Comparison of ENCODE assay signal across 8 cellular contexts in the genomic region with DNA sequence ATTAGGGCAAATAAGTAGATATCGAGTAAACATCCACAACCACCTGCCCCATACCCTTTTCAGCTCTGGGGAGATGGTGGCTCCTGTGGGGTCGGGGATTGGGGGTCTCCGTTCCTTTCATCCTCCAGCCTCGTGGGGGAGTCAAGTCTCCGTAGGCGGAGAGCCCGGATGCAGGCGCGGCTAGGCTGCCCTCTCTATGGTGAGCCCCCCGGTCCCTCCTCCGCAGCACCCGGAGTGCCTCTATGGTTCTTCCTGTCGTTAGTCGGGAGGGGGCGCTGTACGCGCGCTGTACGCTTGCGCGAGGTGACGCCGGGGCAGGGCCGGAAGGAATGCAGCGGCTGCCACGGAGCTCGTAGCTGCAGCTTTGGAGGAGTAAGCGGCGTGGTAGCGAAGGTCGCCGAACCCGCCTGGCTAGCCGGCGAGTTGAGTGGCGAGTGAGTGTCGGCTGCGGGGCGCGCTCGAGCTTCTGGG. TPM values are rescaled to one million over a fixed set of nuclear protein-coding genes. Genes with fewer than 3 reads are reported as not detected.
DNase-seq lines count a peak whose midpoint lies in the region; ATAC-seq, FAIRE-seq and TF ChIP-seq lines count a peak whose summit lies in the region.

No MANE protein-coding gene starts in this region.

- TF ChIP-seq POLR2A in H1 (IDR thresholded peaks at IDR 0.05; ENCODE audit: control extremely low read depth in 1 of 2, low read depth in 2 of 2, low read length in 2 of 2) = peak; percentile 47 to 69; a peak in 2 of 3 replicates

- peak; percentile 67 to 69 for TF ChIP-seq RAD21 in H1 (IDR thresholded peaks at IDR 0.05 in 1 of 2, conservative IDR thresholded peaks at IDR 0.05 in 1 of 2; ENCODE audit: low read depth in 2 of 2, low read length in 2 of 2)

- H2BK120ac ChIP-seq in H1 (replicated peaks; ENCODE audit: low read depth, low read length) (no peak overlapping the region), mesendoderm (ENCODE audit: low read depth, low read length) (no peak overlapping the region)

- no peaks in the 10 kb centered on the region for H3K4me1 Mint-ChIP-seq in Caco-2 (ENCODE audit: low read depth, unreplicated experiment)
- H3K4me1 Mint-ChIP-seq in activated CD8-positive, alpha-beta memory T cell treated with anti-CD3 and anti-CD28 coated beads, Interleukin-2, amount 10 ng/mL, durations not matched to agents 7 days and 5 days = peaks cover 9% of the 10 kb centered on the region

- BruUV-seq in Caco-2 (replicated peaks; lab: Mats Ljungman, UMichigan) = no TSS peak

- H3K4me2 ChIP-seq in H1 (ENCODE audit: insufficient read depth in 1 of 2, low read depth in 2 of 2, low read length in 2 of 2) (peak overlapping the region in 1 of 2 experiments; percentile 64; a peak in 2 of 4 replicates), mesendoderm (ENCODE audit: low read length) (no peak overlapping the region)

- H3K9me3 ChIP-seq in Caco-2 = no peaks in the 10 kb centered on the region
- H3K9me3 ChIP-seq in H1 (ENCODE audit: insufficient read depth in 2 of 2, low read depth in 1 of 2, low read length in 1 of 2) = no peaks in the 10 kb centered on the region

- H2BK20ac ChIP-seq in H1 (ENCODE audit: low read length) = no peak overlapping the region

- no peak for TF ChIP-seq EP300 in H1 (IDR thresholded peaks at IDR 0.05; ENCODE audit: borderline replicate concordance in 1 of 2, low read depth in 2 of 2, low read length in 2 of 2)

- H3K9ac ChIP-seq in H1 (replicated peaks in 1 of 4; ENCODE audit: extremely low read depth in 1 of 4, low read depth in 3 of 4, low read length in 3 of 4) (peak overlapping the region; percentile 60 to 67 (median 62); a peak in 5 of 7 replicates), mesendoderm (ENCODE audit: low read length) (peak overlapping the region; percentile 89)

- H2AK5ac ChIP-seq in H1 (ENCODE audit: low read depth, low read length) = no peak overlapping the region
- H2AK5ac ChIP-seq in mesendoderm (ENCODE audit: low read length) = no peak overlapping the region

- POLR2A ChIA-PET in Caco-2 (lab: Charles Lee) = interaction anchor here (0.7 to 1.2 kb wide), 4 partner anchors 22 to 332 kb away, joined by 3 to 5 read pairs (median 3); no protein-coding TSS in a partner anchor
- POLR2A ChIA-PET in H1 (lab: Charles Lee; ENCODE audit: partially characterized antibody) = interaction anchor here (1.0 to 1.3 kb wide), 5 partner anchors 10 to 113 kb away, joined by 3 to 6 read pairs (median 4); a partner anchor contains a TSS

- H3K4me3 Mint-ChIP-seq in Caco-2 (ENCODE audit: unreplicated experiment) = peak overlapping the region; percentile 93
- H3K4me3 Mint-ChIP-seq in activated CD8-positive, alpha-beta memory T cell treated with anti-CD3 and anti-CD28 coated beads, Interleukin-2, amount 10 ng/mL, durations not matched to agents 7 days and 5 days = peak overlapping the region; percentile 86

- peak; percentile 89 to 90 for TF ChIP-seq CTCF in Caco-2 (IDR thresholded peaks at IDR 0.05; ENCODE audit: insufficient read depth in 1 of 2, low read depth in 1 of 2, low read length in 1 of 2, severe bottlenecking in 1 of 2, unreplicated experiment in 1 of 2)
- TF ChIP-seq CTCF in H1 (IDR thresholded peaks at IDR 0.05; ENCODE audit: control extremely low read depth in 1 of 3, insufficient read depth in 1 of 3, low read depth in 1 of 3, low read length in 3 of 3) = peak; percentile 54 to 86 (median 85)

- no peaks in the 10 kb centered on the region for H3K27me3 ChIP-seq in Caco-2 (replicated peaks; ENCODE audit: control insufficient read depth, insufficient read depth, low read length)
- no peaks in the 10 kb centered on the region for H3K27me3 ChIP-seq in H1 (replicated peaks in 1 of 4; ENCODE audit: control insufficient read depth in 3 of 4, extremely low read depth in 1 of 4, insufficient read depth in 3 of 4, low read length in 3 of 4)
- H3K27me3 ChIP-seq in mesendoderm (ENCODE audit: insufficient read depth, low read length, poor library complexity) = no peaks in the 10 kb centered on the region

- DNase-seq in Caco-2 = peak; percentile 94 to 97
- DNase-seq in HPDE6-E6E7 (ENCODE audit: extremely low spot score) = peak; percentile 74
- peak; percentile 73 for DNase-seq in NK-92 treated with Interleukin-12 subunit alpha and Interleukin-12 subunit beta, amount 100 ng/mL, for 24 hours (lab: John Stamatoyannopoulos, UW)
- DNase-seq in activated CD8-positive, alpha-beta memory T cell treated with anti-CD3 and anti-CD28 coated beads, Interleukin-2, amount 10 ng/mL, durations not matched to agents 7 days and 5 days = peak; percentile 94
- peak; percentile 85 to 97 for DNase-seq in H1 (ENCODE audit: low read depth in 1 of 2, low spot score in 2 of 2)
- DNase-seq in mesendoderm = peak; percentile 96
- DNase-seq in stimulated activated CD8-positive, alpha-beta memory T cell treated with anti-CD3 and anti-CD28 coated beads, Interleukin-12 subunit alpha, Interleukin-12 subunit beta, amount 100 ng/mL, for 4 hours (ENCODE audit: low read depth) = peak; percentile 85

- H3K23me2 ChIP-seq in H1 (ENCODE audit: low read depth, low read length) = no peaks in the 10 kb centered on the region; the same call in 1 of the 2 replicates

- peak overlapping the region; percentile 95 for H3K4me3 ChIP-seq in Caco-2 (ENCODE audit: low read depth, low read length)
- peak overlapping the region; percentile 54 to 85 (median 63) for H3K4me3 ChIP-seq in H1 (ENCODE audit: extremely low read depth in 1 of 4, insufficient read depth in 2 of 4, low read depth in 3 of 4, low read length in 4 of 4)
- H3K4me3 ChIP-seq in mesendoderm (ENCODE audit: low read length) = peak overlapping the region; percentile 75

- H2BK5ac ChIP-seq in H1 (ENCODE audit: low read depth, low read length) (no peak overlapping the region), mesendoderm (ENCODE audit: low read length) (no peak overlapping the region)

- no peak overlapping the region for H3K27ac ChIP-seq in H1 (ENCODE audit: low read depth, low read length)
- H3K27ac ChIP-seq in mesendoderm (ENCODE audit: low read depth, low read length) = peak overlapping the region; percentile 47

- H3K23ac ChIP-seq in H1 (ENCODE audit: insufficient read length) (no peak overlapping the region), mesendoderm (ENCODE audit: low read length) (no peak overlapping the region)

- H4K5ac ChIP-seq in H1 (ENCODE audit: insufficient read length, low read depth, low read length) (peak overlapping the region; percentile 60), mesendoderm (ENCODE audit: low read length) (no peak overlapping the region)

- peak overlapping the region; percentile 98 for H3K27ac Mint-ChIP-seq in Caco-2 (ENCODE audit: unreplicated experiment)
- peak overlapping the region; percentile 89 for H3K27ac Mint-ChIP-seq in activated CD8-positive, alpha-beta memory T cell treated with anti-CD3 and anti-CD28 coated beads, Interleukin-2, amount 10 ng/mL, durations not matched to agents 7 days and 5 days

- CTCF ChIA-PET in Caco-2 (lab: Charles Lee) = interaction anchor here (0.6 to 1.5 kb wide), 15 partner anchors 18 to 332 kb away, joined by 3 to 25 read pairs (median 4); a partner anchor contains a TSS
- CTCF ChIA-PET in activated CD8-positive, alpha-beta memory T cell treated with anti-CD3 and anti-CD28 coated beads, Interleukin-2, amount 10 ng/mL, durations not matched to agents 7 days and 5 days (lab: Charles Lee) = interaction anchor here (0.6 to 3.6 kb wide), 36 partner anchors 9 to 423 kb away, joined by 3 to 65 read pairs (median 4); a partner anchor contains a TSS
- CTCF ChIA-PET in H1 (lab: Charles Lee; ENCODE audit: partially characterized antibody) = interaction anchor here (0.6 to 4.8 kb wide), 34 partner anchors 9 to 204 kb away, joined by 3 to 57 read pairs (median 4); a partner anchor contains a TSS

- no peak overlapping the region for H3K14ac ChIP-seq in H1 (ENCODE audit: insufficient read length)

- H4K8ac ChIP-seq in H1 (ENCODE audit: extremely low read depth, insufficient read depth, low read length) (peak overlapping the region; percentile 80; the same call in 1 of the 2 replicates), mesendoderm (ENCODE audit: low read depth, low read length) (no peak overlapping the region)

- no peaks in the 10 kb centered on the region for H3K79me1 ChIP-seq in H1 (ENCODE audit: low read depth, low read length)
- H3K79me1 ChIP-seq in mesendoderm (ENCODE audit: low read length) = no peaks in the 10 kb centered on the region

- H3K18ac ChIP-seq in H1 (ENCODE audit: extremely low read depth, low read length) (peak overlapping the region; percentile 78; the same call in 1 of the 2 replicates), mesendoderm (ENCODE audit: low read length) (peak overlapping the region; percentile 29)

- no peak overlapping the region for H2BK15ac ChIP-seq in H1 (ENCODE audit: low read length)
- no peak overlapping the region for H2BK15ac ChIP-seq in mesendoderm (replicated peaks; ENCODE audit: low read depth)

- intact Hi-C loops in Caco-2 (cut with micrococcal nuclease; ENCODE audit: unreplicated experiment) = loop anchor here (1.0 kb wide), 1 partner anchor 112 kb away; no protein-coding TSS in a partner anchor

- no peaks in the 10 kb centered on the region for H3K36me3 ChIP-seq in Caco-2 (ENCODE audit: control insufficient read depth, insufficient read depth, low read length)
- peaks cover 0 to 17% (median 7%) of the 10 kb centered on the region in 4 experiments; a peak in 5 of 8 replicates for H3K36me3 ChIP-seq in H1 (ENCODE audit: control insufficient read depth in 2 of 4, insufficient read depth in 4 of 4, low read length in 3 of 4)
- H3K36me3 ChIP-seq in mesendoderm (ENCODE audit: control insufficient read depth, insufficient read depth, low read length) = no peaks in the 10 kb centered on the region

- ATAC-seq in GM19467 (IDR thresholded peaks at IDR 0.05; ENCODE audit: unreplicated experiment) = peak; percentile 97
- ATAC-seq in activated CD8-positive, alpha-beta memory T cell treated with anti-CD3 and anti-CD28 coated beads, Interleukin-2, amount 10 ng/mL, durations not matched to agents 7 days and 5 days = peak; percentile 96

- FAIRE-seq in H1 (lab: Jason Lieb, UNC) = no peak

- H3K4me1 ChIP-seq in Caco-2 (no peaks in the 10 kb centered on the region), H1 (replicated peaks in 1 of 4; ENCODE audit: control insufficient read depth in 3 of 4, insufficient read depth in 4 of 4, low read length in 3 of 4) (no peaks in the 10 kb centered on the region), mesendoderm (ENCODE audit: control insufficient read depth, low read depth, low read length) (no peaks in the 10 kb centered on the region)

- no peak overlapping the region for H2AFZ ChIP-seq in H1 (ENCODE audit: low read length)

- H3K9me3 Mint-ChIP-seq in Caco-2 (ENCODE audit: unreplicated experiment) = no peaks in the 10 kb centered on the region
- no peaks in the 10 kb centered on the region for H3K9me3 Mint-ChIP-seq in activated CD8-positive, alpha-beta memory T cell treated with anti-CD3 and anti-CD28 coated beads, Interleukin-2, amount 10 ng/mL, durations not matched to agents 7 days and 5 days (ENCODE audit: low read depth)

- H3K27me3 Mint-ChIP-seq in Caco-2 (ENCODE audit: insufficient read depth, unreplicated experiment) = no peaks in the 10 kb centered on the region
- H3K27me3 Mint-ChIP-seq in activated CD8-positive, alpha-beta memory T cell treated with anti-CD3 and anti-CD28 coated beads, Interleukin-2, amount 10 ng/mL, durations not matched to agents 7 days and 5 days = no peaks in the 10 kb centered on the region

- peaks cover 0 to 4% of the 10 kb centered on the region in 2 experiments; a peak in 2 of 4 replicates for H3K79me2 ChIP-seq in H1 (ENCODE audit: control insufficient read depth in 1 of 2, insufficient read depth in 2 of 2, low read length in 2 of 2)
- peaks cover 2% of the 10 kb centered on the region for H3K79me2 ChIP-seq in mesendoderm (ENCODE audit: control insufficient read depth, insufficient read depth, low read length)

- H4K20me1 ChIP-seq in H1 (replicated peaks in 1 of 2; ENCODE audit: control insufficient read depth in 1 of 2, insufficient read depth in 2 of 2, low read length in 2 of 2) = no peaks in the 10 kb centered on the region

- H3K4ac ChIP-seq in H1 (replicated peaks; ENCODE audit: insufficient read length, low read depth, low read length) (no peak overlapping the region), mesendoderm (ENCODE audit: low read depth, low read length) (peak overlapping the region; percentile 41)

- H3K56ac ChIP-seq in H1 (replicated peaks; ENCODE audit: insufficient read length, low read depth, low read length) (peak overlapping the region; percentile 59), mesendoderm (ENCODE audit: low read length) (peak overlapping the region; percentile 97)

- 6% methylated on average over 26 of the region's 41 CpGs; no CpG with 5 or more reads in 1 of the 2 experiments for WGBS in H1 (ENCODE audit: extremely low coverage in 1 of 2, insufficient coverage in 1 of 2, insufficient read length in 1 of 2, insufficient replicate concordance in 2 of 2, low coverage in 1 of 2, low lambda C conversion rate in 2 of 2, missing lambda C conversion rate in 1 of 2), 2 experiments
- no CpG with 5 or more reads among the region's 41 CpGs for WGBS in mesendoderm (ENCODE audit: extremely low coverage, insufficient coverage, low lambda C conversion rate)

- H2BK12ac ChIP-seq in H1 (ENCODE audit: low read depth, low read length) = no peak overlapping the region

- no peak overlapping the region for H4K91ac ChIP-seq in H1 (replicated peaks; ENCODE audit: insufficient read length, low read length)

- peaks cover 31% of the 10 kb centered on the region for H3K36me3 Mint-ChIP-seq in Caco-2 (ENCODE audit: insufficient read depth, unreplicated experiment)
- peaks cover 20% of the 10 kb centered on the region for H3K36me3 Mint-ChIP-seq in activated CD8-positive, alpha-beta memory T cell treated with anti-CD3 and anti-CD28 coated beads, Interleukin-2, amount 10 ng/mL, durations not matched to agents 7 days and 5 days

RNA-seq across cellular contexts. Expression of a gene that starts 14.8 kb away (rescaled TPM):
- not detected in 2 replicates for total RNA-seq in Caco-2 (2022)
- not detected for total RNA-seq in activated CD8-positive, alpha-beta memory T cell treated with anti-CD3 and anti-CD28 coated beads, Interleukin-2, amount 10 ng/mL, durations not matched to agents 7 days and 5 days
- not detected in 2 replicates for total RNA-seq in H1 (2021; fragmentation: NEBNext Ultra II Directional; extraction: Animal tissue kit (Norgen Biotek cat#: 25700))
- 0.08 and 0.14 TPM in 2 replicates for polyA plus RNA-seq in H1 (2011; rRNA removed)
- 0.12 TPM for polyA plus RNA-seq in H1 (2011; cell fraction: cytosol; rRNA removed)
- polyA plus RNA-seq in H1 (2011; cell fraction: nucleus; rRNA removed) = 0.39 TPM
- 0.09 to 0.25 TPM (median 0.16 TPM) in 4 replicates for polyA plus RNA-seq in H1 (2012, experiment 1 of 2)
- 0.24 TPM for polyA plus RNA-seq in H1 (2012, experiment 2 of 2)
- polyA plus RNA-seq in H1 (2013, experiment 1 of 2) = 0.08 TPM
- 0.07 TPM for polyA plus RNA-seq in H1 (2013, experiment 2 of 2)
- polyA minus RNA-seq in H1 (2011; rRNA and poly(A)+ RNA removed) = 0.13 and 0.34 TPM in 2 replicates
- polyA minus RNA-seq in H1 (2011; cell fraction: cytosol; rRNA and poly(A)+ RNA removed) = not detected
- polyA minus RNA-seq in H1 (2011; cell fraction: nucleus; rRNA and poly(A)+ RNA removed) = not detected
- polyA plus RNA-seq in mesendoderm (2013, experiment 1 of 2) = not detected
- not detected for polyA plus RNA-seq in mesendoderm (2013, experiment 2 of 2)
